In genomic region chr17:34820922-34821321, GRCh38 we compare ENCODE assay signal across 1 cellular context.
TF ChIP-seq lines count a peak whose summit lies in the region.

No MANE protein-coding gene starts in this region.

TF ChIP-seq in K562, 482 proteins besides CTCF, POLR2A, EP300 and RAD21 (continued from another document):
- peak; percentile 65; the same call in 1 of the 2 replicates for TF ChIP-seq C11orf30 (IDR thresholded peaks at IDR 0.05; ENCODE audit: low read depth)
- peak; percentile 27; the same call in 1 of the 2 replicates for TF ChIP-seq MAFK (IDR thresholded peaks at IDR 0.05; ENCODE audit: low read length)
- 0 out of 2 replicates have a peak, but pooled peaks have one; percentile 18 for TF ChIP-seq ZNF316 (IDR thresholded peaks at IDR 0.05)
- TF ChIP-seq SPI1 (IDR thresholded peaks at IDR 0.05; ENCODE audit: borderline replicate concordance, low read depth, low read length) = no peak
- TF ChIP-seq NFE2 (IDR thresholded peaks at IDR 0.05; ENCODE audit: low read depth) = peak; percentile 70
- no peak for TF ChIP-seq ARID1B (IDR thresholded peaks at IDR 0.05)
